In genomic region chr3:96814581-96815567, GRCh38 we compare ENCODE assay signal across 10 cellular contexts. TPM values are rescaled to one million over a fixed set of nuclear protein-coding genes. Genes with fewer than 3 reads are reported as not detected.
DNase-seq lines count a peak whose midpoint lies in the region; ATAC-seq and TF ChIP-seq lines count a peak whose summit lies in the region.
"Had no signal": no experiment of that assay in that cellular context is flagged by ENCODE, and none has a peak within 500 bp of the region (broad histone marks: within the 10 kb centered on the region; RNA-seq: fewer than 3 reads in every experiment).

EPHA6 (plus strand) TSS chr3:96814594.

- H3K4me3 ChIP-seq in muscle layer of colon (ENCODE audit: low read depth in 1 of 2, low read length in 2 of 2) = peak within 1 kb of the TSS; percentile 55 to 81

- TF ChIP-seq RAD21 in Ishikawa (IDR thresholded peaks at IDR 0.05; ENCODE audit: low read depth) = no peak

- H3K9ac ChIP-seq in muscle layer of colon (ENCODE audit: low read length) = peak within 1 kb of the TSS; percentile 49

- no peaks in the 10 kb centered on the region for H3K27me3 ChIP-seq in muscle layer of colon (ENCODE audit: control insufficient read depth in 1 of 2, insufficient read depth in 2 of 2, low read length in 2 of 2)

- no peaks in the 10 kb centered on the region for H3K36me3 ChIP-seq in muscle layer of colon (ENCODE audit: insufficient read depth, low read length)

- TF ChIP-seq EP300 in Ishikawa (IDR thresholded peaks at IDR 0.05; ENCODE audit: borderline replicate concordance) = no peak

- no peak for ATAC-seq in HG02981 (IDR thresholded peaks at IDR 0.05; ENCODE audit: unreplicated experiment)
- ATAC-seq: HCT116 had no signal

- peak within 1 kb of the TSS; percentile 75 for H3K27ac ChIP-seq in cingulate gyrus (ENCODE audit: low read depth, low read length)
- peak within 1 kb of the TSS; percentile 86 for H3K27ac ChIP-seq in muscle layer of colon (ENCODE audit: low read depth, low read length)
- H3K27ac ChIP-seq: epithelial cell of prostate had no signal

- H3K9me3 ChIP-seq in muscle layer of colon (ENCODE audit: low read length) = no peaks in the 10 kb centered on the region

- peak; percentile 27 for DNase-seq in Ammon's horn (ENCODE audit: low spot score)
- DNase-seq in GDM1 (lab: John Stamatoyannopoulos, UW) = no peak
- no peak for DNase-seq in amniotic stem cell (lab: John Stamatoyannopoulos, UW)
- DNase-seq in A172 (ENCODE audit: low spot score) = no peak

- peaks cover 4% of the 10 kb centered on the region for H3K4me1 ChIP-seq in muscle layer of colon (ENCODE audit: insufficient read depth, low read length)

TF ChIP-seq in Ishikawa, 13 proteins besides CTCF, POLR2A, EP300 and RAD21:
- TF ChIP-seq ZBTB7A (IDR thresholded peaks at IDR 0.05; ENCODE audit: low read depth) (0 out of 2 replicates have a peak, but pooled peaks have one; percentile 39), MAX (IDR thresholded peaks at IDR 0.05) (no peak)

RNA-seq across cellular contexts. Expression of gene EPHA6, which starts in this region (rescaled TPM):
- not detected in 2 replicates for total RNA-seq in A172 (2014; rRNA removed; shearing (Covaris generic))
